ENCODE assay signal across 9 cellular contexts in the genomic region with DNA sequence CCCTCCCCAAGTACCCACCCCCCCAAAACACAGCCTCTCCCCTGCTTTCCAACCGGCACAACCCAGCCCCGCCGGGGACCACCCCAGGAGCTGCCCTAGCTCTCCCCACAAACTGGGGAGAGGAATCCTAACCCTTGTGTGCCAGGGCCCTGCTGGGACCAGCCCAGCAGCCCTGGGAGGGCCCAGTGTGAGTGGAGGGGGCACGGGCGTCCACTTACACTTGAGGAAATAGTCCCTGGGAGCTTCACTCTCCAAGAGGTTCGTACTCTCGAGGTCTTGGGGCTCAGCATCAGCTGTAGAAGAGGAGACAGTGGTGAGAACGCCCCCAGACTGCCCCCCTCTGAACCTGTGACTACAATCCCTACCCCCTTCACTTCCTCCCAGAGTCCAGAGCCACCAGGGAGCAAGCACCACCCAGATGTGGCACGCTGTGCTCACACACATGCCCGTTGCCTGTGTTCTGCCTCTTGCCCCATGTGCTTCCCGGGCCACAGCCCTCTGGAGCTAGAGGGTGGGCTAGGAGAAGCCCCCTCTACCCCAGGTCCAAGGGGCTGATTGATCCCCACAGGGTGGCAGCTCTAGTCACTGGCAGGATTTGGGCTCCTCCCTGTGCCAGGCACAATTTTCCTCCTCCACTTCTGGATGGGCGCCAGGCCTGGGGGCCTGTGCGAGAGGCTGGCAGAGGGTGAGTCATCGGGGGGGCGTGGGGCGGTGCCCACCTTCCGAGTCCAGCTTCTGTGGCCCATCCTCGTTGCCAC. TPM values are rescaled to one million over a fixed set of nuclear protein-coding genes. Genes with fewer than 3 reads are reported as not detected.
DNase-seq lines count a peak whose midpoint lies in the region; ATAC-seq, FAIRE-seq and TF ChIP-seq lines count a peak whose summit lies in the region.
"Had no signal": no experiment of that assay in that cellular context is flagged by ENCODE, and none has a peak within 500 bp of the region (broad histone marks: within the 10 kb centered on the region; RNA-seq: fewer than 3 reads in every experiment).

No MANE protein-coding gene starts in this region.

- H3K79me2 ChIP-seq in keratinocyte (ENCODE audit: control insufficient read depth, insufficient read depth, low read length): no peaks in the 10 kb centered on the region

- peak overlapping the region; percentile 83 for H3K9ac ChIP-seq in keratinocyte (ENCODE audit: control insufficient read depth, extremely low read depth, insufficient read depth, low read length)

- H3K27ac Mint-ChIP-seq in activated B cell treated with CpG ODN at 0.5 μM for 24 hours: peak overlapping the region; percentile 79
- H3K27ac Mint-ChIP-seq: nephron had no signal

- dilution Hi-C loops in keratinocyte (cut with MboI; ENCODE audit: extremely low pct_ligation_motif_present, low sequenced_read_pairs): no loop called here

- POLR2A ChIA-PET in activated B cell treated with CpG ODN at 0.5 μM for 24 hours (lab: Charles Lee): interaction anchor here (0.6 to 7.1 kb wide), 12 partner anchors 11 to 121 kb away, joined by 3 to 129 read pairs (median 4); partner anchors contain the start of genes TRIM65, UNC13D and WBP2

- peak overlapping the region; percentile 74 for H3K4me2 ChIP-seq in keratinocyte (ENCODE audit: control insufficient read depth, extremely low read depth, insufficient read depth, low read depth, low read length)

- H3K9me3 Mint-ChIP-seq in activated B cell treated with CpG ODN at 0.5 μM for 24 hours: no peaks in the 10 kb centered on the region
- H3K9me3 Mint-ChIP-seq: nephron had no signal

- H3K27me3 Mint-ChIP-seq in activated B cell treated with CpG ODN at 0.5 μM for 24 hours: peaks cover 5% of the 10 kb centered on the region

- no peaks in the 10 kb centered on the region for H3K9me3 ChIP-seq in keratinocyte (ENCODE audit: control insufficient read depth, low read depth, low read length)

- CTCF ChIA-PET in activated B cell treated with CpG ODN at 0.5 μM for 24 hours (lab: Charles Lee): interaction anchor here (0.7 to 4.4 kb wide), 7 partner anchors 10 to 110 kb away, joined by 4 to 34 read pairs (median 4); partner anchors contain the start of genes GALK1, TRIM65 and WBP2

- H3K36me3 ChIP-seq in keratinocyte (ENCODE audit: control insufficient read depth in 2 of 2, extremely low read depth in 1 of 2, insufficient read depth in 2 of 2, low read length in 2 of 2): no peaks in the 10 kb centered on the region

- FAIRE-seq in keratinocyte (lab: Jason Lieb, UNC): no peak

- no peaks in the 10 kb centered on the region for H4K20me1 ChIP-seq in keratinocyte (ENCODE audit: control insufficient read depth, extremely low read depth, insufficient read depth, low read length)

- no peak overlapping the region for H3K4me3 Mint-ChIP-seq in activated B cell treated with CpG ODN at 0.5 μM for 24 hours
- H3K4me3 Mint-ChIP-seq: nephron had no signal

- no peak overlapping the region for H2AFZ ChIP-seq in keratinocyte (ENCODE audit: control insufficient read depth, low read length)

- no peak for TF ChIP-seq CTCF in activated B cell treated with CpG ODN at 0.5 μM for 24 hours (IDR thresholded peaks at IDR 0.05)
- no peak for TF ChIP-seq CTCF in keratinocyte (optimal IDR thresholded peaks at IDR 0.05 in 1 of 3, IDR thresholded peaks at IDR 0.05 in 1 of 3, conservative IDR thresholded peaks at IDR 0.05 in 1 of 3; ENCODE audit: extremely low read depth in 1 of 3, insufficient read depth in 2 of 3, low read length in 3 of 3)

- H3K9me1 ChIP-seq in keratinocyte (ENCODE audit: control insufficient read depth, extremely low read depth, insufficient read depth, low read length): no peaks in the 10 kb centered on the region

- no peaks in the 10 kb centered on the region for H3K36me3 Mint-ChIP-seq in activated B cell treated with CpG ODN at 0.5 μM for 24 hours (ENCODE audit: low read depth)

- peak; percentile 84 for DNase-seq in NCI-H2196 (lab: John Stamatoyannopoulos, UW; ENCODE audit: unreplicated experiment)
- DNase-seq in NCI-H2196 treated with DMSO at 0.1 percent for 48 hours (lab: John Stamatoyannopoulos, UW; ENCODE audit: unreplicated experiment): no peak
- DNase-seq in activated B cell treated with CpG ODN at 0.5 μM for 24 hours: no peak
- no peak for DNase-seq in keratinocyte (ENCODE audit: low read depth, low spot score)
- peak in 16 of 49 donors; percentile 38 to 79 (median 51) for DNase-seq in substantia nigra (lab: John Stamatoyannopoulos, UW)
- no peak for DNase-seq in DMS114 treated with DMSO at 0.1 percent for 48 hours (lab: John Stamatoyannopoulos, UW; ENCODE audit: unreplicated experiment)

- H3K4me3 ChIP-seq in keratinocyte (ENCODE audit: control insufficient read depth in 2 of 3, extremely low read depth in 1 of 3, insufficient read depth in 2 of 3, low read depth in 1 of 3, low read length in 3 of 3): peak overlapping the region in 1 of 3 experiments; percentile 24

- H3K4me1 ChIP-seq in keratinocyte (ENCODE audit: control insufficient read depth, extremely low read depth, insufficient read depth, low read length): peaks cover 41% of the 10 kb centered on the region

- peaks cover 28% of the 10 kb centered on the region for H3K4me1 Mint-ChIP-seq in activated B cell treated with CpG ODN at 0.5 μM for 24 hours

- intact Hi-C loops in activated B cell treated with CpG ODN at 0.5 μM for 24 hours (cut with micrococcal nuclease): loop anchor here (5.0 kb wide), 1 partner anchor 33 kb away; the partner anchor contains the start of gene UNC13D

- peak overlapping the region; percentile 86 for H3K27ac ChIP-seq in keratinocyte (ENCODE audit: control insufficient read depth, insufficient read depth, low read length)
- peak overlapping the region; percentile 93 for H3K27ac ChIP-seq in substantia nigra (ENCODE audit: low read depth, low read length, poor library complexity, severe bottlenecking)

- ATAC-seq in activated B cell treated with CpG ODN at 0.5 μM for 24 hours (ENCODE audit: low read depth) (no peak), GM21576 (IDR thresholded peaks at IDR 0.05; ENCODE audit: unreplicated experiment) (no peak), GM21825 (IDR thresholded peaks at IDR 0.05; ENCODE audit: unreplicated experiment) (no peak)

- no peaks in the 10 kb centered on the region for H3K27me3 ChIP-seq in keratinocyte (ENCODE audit: control insufficient read depth, extremely low read depth, insufficient read depth, low read length)

RNA-seq across cellular contexts. Expression of gene TRIM47, which starts 3.0 kb away (rescaled TPM):
- 3.1 and 3.5 TPM in 2 replicates for total RNA-seq in activated B cell treated with CpG ODN at 0.5 μM for 24 hours
- 9.4 to 20.7 TPM (median 10.9 TPM) in 3 replicates for polyA plus RNA-seq in keratinocyte
- polyA plus RNA-seq in keratinocyte (2011; ENCODE audit: low read depth): 2.0 TPM
- polyA plus RNA-seq in keratinocyte (2011; cell fraction: cytosol; rRNA removed): 9.2 and 15.3 TPM in 2 replicates
- polyA plus RNA-seq in keratinocyte (2011; cell fraction: nucleus; rRNA removed): 14.9 and 19.4 TPM in 2 replicates
- polyA plus RNA-seq in keratinocyte (2012; ENCODE audit: low replicate concordance): 14.6 and 22.2 TPM in 2 replicates
- 7.4 to 33.9 TPM (median 11.7 TPM) in 3 replicates for polyA minus RNA-seq in keratinocyte
- 24.4 TPM for polyA minus RNA-seq in keratinocyte (2011; cell fraction: cytosol; rRNA and poly(A)+ RNA removed)
- polyA minus RNA-seq in keratinocyte (2011; cell fraction: nucleus; rRNA and poly(A)+ RNA removed): 8.6 and 8.8 TPM in 2 replicates

RNA-seq across cellular contexts. Expression of gene WBP2, which starts 20.2 kb away (rescaled TPM):
- 66.0 and 68.7 TPM in 2 replicates for total RNA-seq in activated B cell treated with CpG ODN at 0.5 μM for 24 hours
- polyA plus RNA-seq in keratinocyte: 17.0 to 41.4 TPM (median 23.3 TPM) in 3 replicates
- 96.6 TPM for polyA plus RNA-seq in keratinocyte (2011; ENCODE audit: low read depth)
- 21.2 and 27.5 TPM in 2 replicates for polyA plus RNA-seq in keratinocyte (2011; cell fraction: cytosol; rRNA removed)
- 26.9 and 37.0 TPM in 2 replicates for polyA plus RNA-seq in keratinocyte (2011; cell fraction: nucleus; rRNA removed)
- polyA plus RNA-seq in keratinocyte (2012; ENCODE audit: low replicate concordance): 66.2 and 117 TPM in 2 replicates
- polyA minus RNA-seq in keratinocyte: 16.5 to 43.8 TPM (median 26.9 TPM) in 3 replicates
- polyA minus RNA-seq in keratinocyte (2011; cell fraction: cytosol; rRNA and poly(A)+ RNA removed): 35.9 TPM
- 15.3 and 24.4 TPM in 2 replicates for polyA minus RNA-seq in keratinocyte (2011; cell fraction: nucleus; rRNA and poly(A)+ RNA removed)

RNA-seq across cellular contexts. Expression of gene TRIM65, which starts 21.4 kb away (rescaled TPM):
- total RNA-seq in activated B cell treated with CpG ODN at 0.5 μM for 24 hours: 20.0 and 22.4 TPM in 2 replicates
- polyA plus RNA-seq in keratinocyte: 7.4 to 10.6 TPM (median 7.8 TPM) in 3 replicates
- polyA plus RNA-seq in keratinocyte (2011; ENCODE audit: low read depth): 2.1 TPM
- polyA plus RNA-seq in keratinocyte (2011; cell fraction: cytosol; rRNA removed): 4.5 and 7.2 TPM in 2 replicates
- 11.3 and 15.0 TPM in 2 replicates for polyA plus RNA-seq in keratinocyte (2011; cell fraction: nucleus; rRNA removed)
- polyA plus RNA-seq in keratinocyte (2012; ENCODE audit: low replicate concordance): 3.9 and 10.1 TPM in 2 replicates
- polyA minus RNA-seq in keratinocyte: 4.5 to 10.1 TPM (median 5.2 TPM) in 3 replicates
- 8.6 TPM for polyA minus RNA-seq in keratinocyte (2011; cell fraction: cytosol; rRNA and poly(A)+ RNA removed)
- 7.0 and 9.3 TPM in 2 replicates for polyA minus RNA-seq in keratinocyte (2011; cell fraction: nucleus; rRNA and poly(A)+ RNA removed)

RNA-seq across cellular contexts. Expression of gene MRPL38, which starts 29.3 kb away (rescaled TPM):
- 132 and 137 TPM in 2 replicates for total RNA-seq in activated B cell treated with CpG ODN at 0.5 μM for 24 hours
- 25.2 to 33.8 TPM (median 30.0 TPM) in 3 replicates for polyA plus RNA-seq in keratinocyte
- 55.2 TPM for polyA plus RNA-seq in keratinocyte (2011; ENCODE audit: low read depth)
- polyA plus RNA-seq in keratinocyte (2011; cell fraction: cytosol; rRNA removed): 15.3 and 25.6 TPM in 2 replicates
- polyA plus RNA-seq in keratinocyte (2011; cell fraction: nucleus; rRNA removed): 45.2 and 60.9 TPM in 2 replicates
- polyA plus RNA-seq in keratinocyte (2012; ENCODE audit: low replicate concordance): 34.2 and 40.5 TPM in 2 replicates
- polyA minus RNA-seq in keratinocyte: 9.3 to 94.3 TPM (median 20.0 TPM) in 3 replicates
- 80.8 TPM for polyA minus RNA-seq in keratinocyte (2011; cell fraction: cytosol; rRNA and poly(A)+ RNA removed)
- polyA minus RNA-seq in keratinocyte (2011; cell fraction: nucleus; rRNA and poly(A)+ RNA removed): 17.9 and 24.0 TPM in 2 replicates

RNA-seq across cellular contexts. Expression of gene UNC13D, which starts 31.2 kb away (rescaled TPM):
- 90.4 and 102 TPM in 2 replicates for total RNA-seq in activated B cell treated with CpG ODN at 0.5 μM for 24 hours
- polyA plus RNA-seq in keratinocyte: 0.25 to 0.79 TPM (median 0.36 TPM) in 3 replicates
- 0.55 TPM for polyA plus RNA-seq in keratinocyte (2011; ENCODE audit: low read depth)
- 0.23 and 0.35 TPM in 2 replicates for polyA plus RNA-seq in keratinocyte (2011; cell fraction: cytosol; rRNA removed)
- polyA plus RNA-seq in keratinocyte (2011; cell fraction: nucleus; rRNA removed): 1.0 and 2.1 TPM in 2 replicates
- polyA plus RNA-seq in keratinocyte (2012; ENCODE audit: low replicate concordance): 0.80 and 1.8 TPM in 2 replicates
- 0.56 to 3.9 TPM (median 2.7 TPM) in 3 replicates for polyA minus RNA-seq in keratinocyte
- polyA minus RNA-seq in keratinocyte (2011; cell fraction: cytosol; rRNA and poly(A)+ RNA removed): 1.5 TPM
- polyA minus RNA-seq in keratinocyte (2011; cell fraction: nucleus; rRNA and poly(A)+ RNA removed): 1.1 and 2.3 TPM in 2 replicates
